ENCODE assay signal across 5 cellular contexts in genomic region chr6:8889514-8889913, GRCh38.
"Had no signal": no experiment of that assay in that cellular context is flagged by ENCODE, and none has a peak within 500 bp of the region (broad histone marks: within the 10 kb centered on the region; RNA-seq: fewer than 3 reads in every experiment).

No MANE protein-coding gene starts in this region.

- H3K4me3 ChIP-seq: GM23338 had no signal

- DNase-seq: H9, HCEC 1CT, KBM-7 had no signal

- H3K4me1 Mint-ChIP-seq: GM23338, H9, IgD-negative memory B cell had no signal

- H3K4me3 Mint-ChIP-seq: GM23338, H9, IgD-negative memory B cell had no signal

- H3K27ac Mint-ChIP-seq: GM23338, H9, IgD-negative memory B cell had no signal

- H3K27me3 Mint-ChIP-seq: IgD-negative memory B cell had no signal

- H2AFZ ChIP-seq: GM23338 had no signal

- H3K9me3 Mint-ChIP-seq: GM23338, H9, IgD-negative memory B cell had no signal

- ATAC-seq: GM23338 had no signal

- H3K4me2 ChIP-seq: GM23338 had no signal

- H3K36me3 Mint-ChIP-seq: IgD-negative memory B cell had no signal
